15 cellular contexts compared by ENCODE assay signal in the genomic region with DNA sequence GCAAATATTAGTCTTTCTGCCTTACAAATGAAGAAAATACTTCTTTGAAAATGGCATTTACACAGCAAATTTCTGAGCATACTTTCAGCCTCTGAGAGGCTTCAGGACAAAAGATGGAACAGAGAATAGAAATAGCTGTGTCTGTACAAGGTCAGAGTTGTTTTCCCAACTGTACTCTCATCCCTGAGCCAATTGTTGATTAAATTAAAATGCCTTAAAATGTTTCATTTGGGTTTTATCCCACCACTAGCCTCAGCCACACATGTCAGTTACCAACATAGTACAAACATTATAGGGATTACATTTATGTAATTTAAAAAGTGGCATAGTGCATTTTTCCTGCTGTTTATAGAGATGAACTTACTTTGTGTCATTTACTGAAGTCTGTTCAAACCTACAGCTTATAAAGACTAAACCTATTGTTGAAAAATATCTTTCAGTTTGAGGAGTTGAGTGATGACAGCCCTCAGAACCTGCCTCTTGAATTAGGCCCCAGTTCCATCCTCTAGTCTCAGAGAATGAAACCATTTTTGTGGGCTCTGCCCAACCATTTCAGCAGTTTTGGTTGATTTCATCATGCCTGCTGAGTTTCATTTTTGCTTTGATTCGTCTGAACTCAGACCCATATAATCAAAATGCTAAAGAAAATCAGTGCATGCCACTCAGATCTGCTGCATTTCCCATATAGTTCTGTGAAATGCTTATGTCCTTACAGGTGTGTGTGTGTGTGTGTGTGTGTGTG.
DNase-seq lines count a peak whose midpoint lies in the region; ATAC-seq and TF ChIP-seq lines count a peak whose summit lies in the region.
"Had no signal": no experiment of that assay in that cellular context is flagged by ENCODE, and none has a peak within 500 bp of the region (broad histone marks: within the 10 kb centered on the region; RNA-seq: fewer than 3 reads in every experiment).

No MANE protein-coding gene starts in this region.

- POLR2A ChIA-PET in activated CD4-positive, alpha-beta memory T cell treated with anti-CD3 and anti-CD28 coated beads for 36 hours (lab: Charles Lee) = no interaction called here
- POLR2A ChIA-PET in activated CD4-positive, alpha-beta memory T cell treated with anti-CD3 and anti-CD28 coated beads, Interleukin-2, amount 10 ng/mL, durations not matched to agents 7 days and 5 days (lab: Charles Lee) = no interaction called here

- DNase-seq in activated CD4-positive, alpha-beta memory T cell treated with anti-CD3 and anti-CD28 coated beads for 36 hours = peak; percentile 12
- DNase-seq in activated CD4-positive, alpha-beta memory T cell treated with anti-CD3 and anti-CD28 coated beads, Interleukin-2, amount 10 ng/mL, durations not matched to agents 7 days and 5 days = no peak
- peak; percentile 35 for DNase-seq in osteoblast (ENCODE audit: insufficient read length, low spot score, missing footprints)
- DNase-seq in DMS79 treated with DMSO at 0.1 percent for 48 hours (lab: John Stamatoyannopoulos, UW) = no peak
- no peak for DNase-seq in stimulated activated CD4-positive, alpha-beta T cell treated with anti-CD3 and anti-CD28 coated beads, Interleukin-2, amount 100 ng/mL, for 24 hours
- DNase-seq in foreskin keratinocyte = no peak
- DNase-seq: DMS153, endodermal cell, NCI-H1694 treated with DMSO at 0.1 percent for 48 hours had no signal

- no peaks in the 10 kb centered on the region for H3K9me3 ChIP-seq in osteoblast (ENCODE audit: low read depth, low read length)
- H3K9me3 ChIP-seq: A549, right atrium auricular region, upper lobe of left lung had no signal

- H3K27ac ChIP-seq in osteoblast (ENCODE audit: low read depth, low read length) = no peak overlapping the region
- no peak overlapping the region for H3K27ac ChIP-seq in foreskin keratinocyte
- H3K27ac ChIP-seq: A549, right atrium auricular region, upper lobe of left lung had no signal

- H3K79me2 ChIP-seq in osteoblast (ENCODE audit: insufficient read depth, low read length) = no peaks in the 10 kb centered on the region

- no peaks in the 10 kb centered on the region for H4K20me1 ChIP-seq in osteoblast (ENCODE audit: insufficient read depth, low read length)

- no peak overlapping the region for H3K4me3 ChIP-seq in osteoblast (ENCODE audit: insufficient read depth, low read length)
- H3K4me3 ChIP-seq: A549, right atrium auricular region, upper lobe of left lung had no signal

- H3K36me3 ChIP-seq in osteoblast (ENCODE audit: insufficient read depth, low read length) = no peaks in the 10 kb centered on the region
- H3K36me3 ChIP-seq: right atrium auricular region, upper lobe of left lung had no signal

- H3K4me2 ChIP-seq in osteoblast (ENCODE audit: insufficient read depth, low read length) = peak overlapping the region; percentile 52
- H3K4me2 ChIP-seq: A549 had no signal

- intact Hi-C loops in activated CD4-positive, alpha-beta memory T cell treated with anti-CD3 and anti-CD28 coated beads for 36 hours (cut with micrococcal nuclease) = no loop called here

- TF ChIP-seq CTCF in osteoblast (IDR thresholded peaks at IDR 0.05; ENCODE audit: extremely low read depth, low read depth, low read length) (no peak), foreskin keratinocyte (conservative IDR thresholded peaks at IDR 0.05) (no peak)

- ATAC-seq in GM21737 (IDR thresholded peaks at IDR 0.05; ENCODE audit: unreplicated experiment) (peak; percentile 82), HG03342 (IDR thresholded peaks at IDR 0.05; ENCODE audit: unreplicated experiment) (peak; percentile 78), foreskin keratinocyte (no peak)
- ATAC-seq: A549 had no signal

- H3K4me1 ChIP-seq in osteoblast (ENCODE audit: insufficient read depth, low read length) (no peaks in the 10 kb centered on the region), foreskin keratinocyte (no peaks in the 10 kb centered on the region)
- H3K4me1 ChIP-seq: A549, right atrium auricular region, upper lobe of left lung had no signal

- no peaks in the 10 kb centered on the region for H3K27me3 ChIP-seq in osteoblast (ENCODE audit: insufficient read depth, low read length)
- no peaks in the 10 kb centered on the region for H3K27me3 ChIP-seq in foreskin keratinocyte
- H3K27me3 ChIP-seq: right atrium auricular region, upper lobe of left lung had no signal

- H3K27ac Mint-ChIP-seq in activated CD4-positive, alpha-beta memory T cell treated with anti-CD3 and anti-CD28 coated beads for 36 hours = no peak overlapping the region
- no peak overlapping the region for H3K27ac Mint-ChIP-seq in activated CD4-positive, alpha-beta memory T cell treated with anti-CD3 and anti-CD28 coated beads, Interleukin-2, amount 10 ng/mL, durations not matched to agents 7 days and 5 days
- H3K27ac Mint-ChIP-seq: endodermal cell, mesothelial cell of epicardium had no signal

- H3K4me3 Mint-ChIP-seq in activated CD4-positive, alpha-beta memory T cell treated with anti-CD3 and anti-CD28 coated beads for 36 hours = no peak overlapping the region
- H3K4me3 Mint-ChIP-seq in activated CD4-positive, alpha-beta memory T cell treated with anti-CD3 and anti-CD28 coated beads, Interleukin-2, amount 10 ng/mL, durations not matched to agents 7 days and 5 days = no peak overlapping the region
- H3K4me3 Mint-ChIP-seq: endodermal cell, mesothelial cell of epicardium had no signal

- CTCF ChIA-PET in activated CD4-positive, alpha-beta memory T cell treated with anti-CD3 and anti-CD28 coated beads for 36 hours (lab: Charles Lee) = no interaction called here
- CTCF ChIA-PET in activated CD4-positive, alpha-beta memory T cell treated with anti-CD3 and anti-CD28 coated beads, Interleukin-2, amount 10 ng/mL, durations not matched to agents 7 days and 5 days (lab: Charles Lee) = no interaction called here

- peaks cover 4% of the 10 kb centered on the region for H3K4me1 Mint-ChIP-seq in activated CD4-positive, alpha-beta memory T cell treated with anti-CD3 and anti-CD28 coated beads for 36 hours (ENCODE audit: low read depth)
- no peaks in the 10 kb centered on the region for H3K4me1 Mint-ChIP-seq in activated CD4-positive, alpha-beta memory T cell treated with anti-CD3 and anti-CD28 coated beads, Interleukin-2, amount 10 ng/mL, durations not matched to agents 7 days and 5 days

- peak overlapping the region; percentile 71 for H2AFZ ChIP-seq in osteoblast (ENCODE audit: low read length)

- H3K27me3 Mint-ChIP-seq in activated CD4-positive, alpha-beta memory T cell treated with anti-CD3 and anti-CD28 coated beads for 36 hours = peaks cover 3% of the 10 kb centered on the region
- H3K27me3 Mint-ChIP-seq in activated CD4-positive, alpha-beta memory T cell treated with anti-CD3 and anti-CD28 coated beads, Interleukin-2, amount 10 ng/mL, durations not matched to agents 7 days and 5 days = no peaks in the 10 kb centered on the region

- no peaks in the 10 kb centered on the region for H3K36me3 Mint-ChIP-seq in activated CD4-positive, alpha-beta memory T cell treated with anti-CD3 and anti-CD28 coated beads for 36 hours
- H3K36me3 Mint-ChIP-seq in activated CD4-positive, alpha-beta memory T cell treated with anti-CD3 and anti-CD28 coated beads, Interleukin-2, amount 10 ng/mL, durations not matched to agents 7 days and 5 days (ENCODE audit: low read depth) = no peaks in the 10 kb centered on the region
- H3K36me3 Mint-ChIP-seq: mesothelial cell of epicardium had no signal

- H3K9me3 Mint-ChIP-seq in activated CD4-positive, alpha-beta memory T cell treated with anti-CD3 and anti-CD28 coated beads for 36 hours = no peaks in the 10 kb centered on the region
- no peaks in the 10 kb centered on the region for H3K9me3 Mint-ChIP-seq in activated CD4-positive, alpha-beta memory T cell treated with anti-CD3 and anti-CD28 coated beads, Interleukin-2, amount 10 ng/mL, durations not matched to agents 7 days and 5 days

Comparison
In these comparisons a context has a peak if more than half of its experiments do, and no peak if none do; other contexts are left out.
1. DNase-seq: peak in activated CD4-positive, alpha-beta memory T cell treated with anti-CD3 and anti-CD28 coated beads for 36 hours (single experiment) and osteoblast (single experiment); none in activated CD4-positive, alpha-beta memory T cell treated with anti-CD3 and anti-CD28 coated beads, Interleukin-2, amount 10 ng/mL, durations not matched to agents 7 days and 5 days (single experiment), DMS79 treated with DMSO at 0.1 percent for 48 hours (single experiment), stimulated activated CD4-positive, alpha-beta T cell treated with anti-CD3 and anti-CD28 coated beads, Interleukin-2, amount 100 ng/mL, for 24 hours (0 of 2) and foreskin keratinocyte (0 of 2).